9 cellular contexts compared by ENCODE assay signal in genomic region chr4:120977435-120977997, GRCh38. TPM values are rescaled to one million over a fixed set of nuclear protein-coding genes. Genes with fewer than 3 reads are reported as not detected.
A peak's percentile ranks its signal among the peaks of the same experiment; 100 is the strongest.
DNase-seq lines count a peak whose midpoint lies in the region; ATAC-seq and TF ChIP-seq lines count a peak whose summit lies in the region.
"Had no signal": no experiment of that assay in that cellular context is flagged by ENCODE, and none has a peak within 500 bp of the region (broad histone marks: within the 10 kb centered on the region; RNA-seq: fewer than 3 reads in every experiment).

No MANE protein-coding gene starts in this region.

- H3K4me3 ChIP-seq in PC-3 (ENCODE audit: low read length) (no peak overlapping the region), epithelial cell of proximal tubule (ENCODE audit: low read depth, low read length) (no peak overlapping the region)

- H2AFZ ChIP-seq in PC-3 (ENCODE audit: low read length), result no peak overlapping the region

- H3K27me3 ChIP-seq in PC-3 (ENCODE audit: low read length), result no peaks in the 10 kb centered on the region

- POLR2A ChIA-PET in PC-3 (lab: Charles Lee; ENCODE audit: unreplicated experiment), result no interaction called here

- no peaks in the 10 kb centered on the region for H3K79me2 ChIP-seq in PC-3 (ENCODE audit: low read length)

- no TSS peak for BruUV-seq in PC-3 (replicated peaks; lab: Mats Ljungman, UMichigan)

- no peak overlapping the region for H3K4me2 ChIP-seq in PC-3 (ENCODE audit: low read length)

- no peaks in the 10 kb centered on the region for H3K9me2 ChIP-seq in PC-3 (replicated peaks; ENCODE audit: low read length)

- H3K9me3 ChIP-seq in PC-3 (ENCODE audit: low read length), result no peaks in the 10 kb centered on the region
- H3K9me3 ChIP-seq: neutrophil had no signal

- TF ChIP-seq CTCF in C4-2B (conservative IDR thresholded peaks at IDR 0.05), result peak; percentile 58
- TF ChIP-seq CTCF in PC-3 (conservative IDR thresholded peaks at IDR 0.05; ENCODE audit: low read depth, low read length), result peak; percentile 62
- TF ChIP-seq CTCF in epithelial cell of proximal tubule (conservative IDR thresholded peaks at IDR 0.05; ENCODE audit: low read depth, low read length), result peak; percentile 79

- H3K27ac ChIP-seq in C4-2B (no peak overlapping the region), PC-3 (ENCODE audit: low read length) (no peak overlapping the region)
- H3K27ac ChIP-seq: neutrophil had no signal

- intact Hi-C loops in PC-3 (cut with micrococcal nuclease), result loop anchor here (2.0 kb wide), 1 partner anchor 259 kb away; no protein-coding TSS in a partner anchor

- peak; percentile 84 for ATAC-seq in GM18519 (IDR thresholded peaks at IDR 0.05; ENCODE audit: low FRiP score, unreplicated experiment)
- ATAC-seq in HG02943 (IDR thresholded peaks at IDR 0.05; ENCODE audit: low read depth, unreplicated experiment), result peak; percentile 83
- ATAC-seq in PC-3, result peak; percentile 74
- ATAC-seq in GM21528 (IDR thresholded peaks at IDR 0.05; ENCODE audit: low FRiP score, unreplicated experiment), result no peak

- no peaks in the 10 kb centered on the region for H3K36me3 ChIP-seq in PC-3 (ENCODE audit: low read depth, low read length)
- H3K36me3 ChIP-seq: neutrophil had no signal

- CTCF ChIA-PET in PC-3 (lab: Charles Lee), result no interaction called here

- DNase-seq in PC-3 (peak; percentile 61), epithelial cell of proximal tubule (ENCODE audit: low read depth) (peak; percentile 38), retina (peak; percentile 4), SHP77 treated with DMSO at 0.1 percent for 48 hours (lab: John Stamatoyannopoulos, UW) (no peak)

- no peaks in the 10 kb centered on the region for H3K4me1 ChIP-seq in PC-3 (ENCODE audit: insufficient read depth, low read length)

- no peaks in the 10 kb centered on the region for H4K20me1 ChIP-seq in PC-3 (ENCODE audit: low read length)

- no peak overlapping the region for H3K9ac ChIP-seq in PC-3 (ENCODE audit: low read length)

- H3F3A ChIP-seq in PC-3 (ENCODE audit: low read length, unreplicated experiment), result no peaks in the 10 kb centered on the region

RNA-seq across cellular contexts. Expression of gene PRDM5, which starts 55.0 kb away (rescaled TPM):
- 2.4 and 3.9 TPM in 2 replicates for total RNA-seq in PC-3 (2014; rRNA removed)
- 5.2 and 7.3 TPM in 2 replicates for total RNA-seq in epithelial cell of proximal tubule
